19 cellular contexts compared by ENCODE assay signal in genomic region chr2:196295005-196295404, GRCh38.
DNase-seq lines count a peak whose midpoint lies in the region; ATAC-seq, FAIRE-seq and TF ChIP-seq lines count a peak whose summit lies in the region.
"Had no signal": no experiment of that assay in that cellular context is flagged by ENCODE, and none has a peak within 500 bp of the region (broad histone marks: within the 10 kb centered on the region; RNA-seq: fewer than 3 reads in every experiment).

No MANE protein-coding gene starts in this region.

- RAD21 ChIA-PET in GM12878 (lab: Charles Lee; ENCODE audit: unreplicated experiment), result interaction anchor here (1.6 to 2.6 kb wide), 5 partner anchors 18 to 216 kb away, joined by 3 to 21 read pairs (median 8); no protein-coding TSS in a partner anchor

- H2AFZ ChIP-seq in KMS-11 (ENCODE audit: low read depth) (no peak overlapping the region), GM12878 (ENCODE audit: control insufficient read depth, low read depth, low read length) (no peak overlapping the region)

- intact Hi-C loops in GM12878 (cut with micrococcal nuclease; ENCODE audit: unreplicated experiment), result loop anchor here (10.0 kb wide), 1 partner anchor 460 kb away; no protein-coding TSS in a partner anchor
- intact Hi-C loops in adrenal gland (cut with DNase I), result no loop called here

- FAIRE-seq in GM12878 (lab: Jason Lieb, UNC), result no peak

- no peak for DNase-seq in GM12878 (ENCODE audit: low read depth, low spot score)
- DNase-seq in NOMO-1 (lab: John Stamatoyannopoulos, UW; ENCODE audit: unreplicated experiment in 2 of 2), result no peak
- no peak for DNase-seq in adrenal gland
- DNase-seq: activated CD8-positive, alpha-beta T cell treated with anti-CD3 and anti-CD28 coated beads for 36 hours; aorta; C1 segment of cervical spinal cord; KG1; NCI-H1694 treated with DMSO at 0.1 percent for 48 hours; NCI-H510A treated with DMSO at 0.1 percent for 48 hours; stimulated activated CD4-positive, alpha-beta T cell treated with anti-CD3 and anti-CD28 coated beads, Interleukin-2, amount 100 ng/mL, for 48 hours; tibial artery had no signal

- no peak for TF ChIP-seq CTCF in KMS-11 (conservative IDR thresholded peaks at IDR 0.05; ENCODE audit: low read depth, low read length)
- no peak for TF ChIP-seq CTCF in GM12878 (IDR thresholded peaks at IDR 0.05 in 2 of 3, conservative IDR thresholded peaks at IDR 0.05 in 1 of 3; ENCODE audit: control insufficient read depth in 2 of 3, extremely low read depth in 1 of 3, insufficient read depth in 1 of 3, low read depth in 3 of 3, low read length in 3 of 3)
- no peak for TF ChIP-seq CTCF in adrenal gland (IDR thresholded peaks at IDR 0.05)

- SMC1A ChIA-PET in GM12878 (lab: Charles Lee; ENCODE audit: uncharacterized antibody, unreplicated experiment), result interaction anchor here (0.6 to 6.0 kb wide), 10 partner anchors 9 to 218 kb away, joined by 3 to 52 read pairs (median 4); no protein-coding TSS in a partner anchor

- whole genome bisulfite sequencing in GM12878 (ENCODE audit: insufficient coverage, insufficient replicate concordance, low lambda C conversion rate, missing lambda C conversion rate), result 32% methylated on average over 1 of the region's 1 CpG
- 37 to 61% (median 54%) methylated on average over 1 of the region's 1 CpG for whole genome bisulfite sequencing in adrenal gland, 4 donors

- CTCF ChIA-PET in GM12878 (lab: Yijun Ruan, JAX), result interaction anchor here (1.6 to 3.1 kb wide), 5 partner anchors 42 to 217 kb away, joined by 3 to 19 read pairs (median 7); no protein-coding TSS in a partner anchor

- H3K79me2 ChIP-seq in KMS-11 (ENCODE audit: insufficient read depth, low read depth), result no peaks in the 10 kb centered on the region
- H3K79me2 ChIP-seq in GM12878 (ENCODE audit: control insufficient read depth, insufficient read depth, low read length), result no peaks in the 10 kb centered on the region

- TF ChIP-seq EP300 in GM12878 (IDR thresholded peaks at IDR 0.05; ENCODE audit: borderline replicate concordance in 1 of 2, control insufficient read depth in 1 of 2, low read depth in 2 of 2, low read length in 2 of 2), result no peak

- no peak for TF ChIP-seq RAD21 in GM12878 (IDR thresholded peaks at IDR 0.05; ENCODE audit: insufficient read depth, low read depth, low read length)

- in situ Hi-C loops in GM12878 (cut with MboI), result loop anchor here (5.0 kb wide), 1 partner anchor 157 kb away; no protein-coding TSS in a partner anchor

- TF ChIP-seq POLR2A in GM12878 (IDR thresholded peaks at IDR 0.05; ENCODE audit: low read depth, low read length), result no peak
- no peak for TF ChIP-seq POLR2A in adrenal gland (IDR thresholded peaks at IDR 0.05)

- peak; percentile 42 for ATAC-seq in GM18867 (IDR thresholded peaks at IDR 0.05; ENCODE audit: unreplicated experiment)
- peak; percentile 66 for ATAC-seq in GM12878
- ATAC-seq in GM21515 (IDR thresholded peaks at IDR 0.05; ENCODE audit: unreplicated experiment), result no peak
- ATAC-seq: activated CD8-positive, alpha-beta T cell treated with anti-CD3 and anti-CD28 coated beads for 36 hours; sciatic nerve had no signal

- H3K27me3 ChIP-seq in KMS-11 (ENCODE audit: insufficient read depth, low read depth) (no peaks in the 10 kb centered on the region), GM12878 (replicated peaks in 1 of 2; ENCODE audit: control insufficient read depth in 2 of 2, insufficient read depth in 2 of 2, low read length in 1 of 2) (no peaks in the 10 kb centered on the region), skeletal muscle satellite cell (ENCODE audit: control insufficient read depth, insufficient read depth, low read length) (no peaks in the 10 kb centered on the region), adrenal gland (no peaks in the 10 kb centered on the region)
- H3K27me3 ChIP-seq: neutrophil, tibial artery had no signal

- H3K27ac ChIP-seq in KMS-11, result no peak overlapping the region; the same call in 1 of the 2 replicates
- H3K27ac ChIP-seq in GM12878 (ENCODE audit: control insufficient read depth, insufficient read depth), result no peak overlapping the region
- H3K27ac ChIP-seq in adrenal gland, result peak overlapping the region in 1 of 5 donors; percentile 59
- H3K27ac ChIP-seq: HL-60, neutrophil, tibial artery had no signal

- no peak overlapping the region for H3K9ac ChIP-seq in KMS-11
- no peak overlapping the region for H3K9ac ChIP-seq in GM12878 (ENCODE audit: control insufficient read depth, insufficient read depth, low read length)
- H3K9ac ChIP-seq in skeletal muscle satellite cell (ENCODE audit: low read depth, low read length), result peak overlapping the region; percentile 62

- no TSS peak for BruUV-seq in GM12878 (replicated peaks; lab: Mats Ljungman, UMichigan)

- no peaks in the 10 kb centered on the region; the same call in 2 of the 3 replicates for H3K9me3 ChIP-seq in GM12878 (replicated peaks; ENCODE audit: control insufficient read depth, insufficient read depth, low read length)
- H3K9me3 ChIP-seq in skeletal muscle satellite cell (replicated peaks; ENCODE audit: low read length), result no peaks in the 10 kb centered on the region
- peaks cover 0 to 5% (median 0%) of the 10 kb centered on the region in 3 donors for H3K9me3 ChIP-seq in adrenal gland (replicated peaks in 1 of 3)
- H3K9me3 ChIP-seq: neutrophil, tibial artery had no signal

- H4K20me1 ChIP-seq in KMS-11 (ENCODE audit: insufficient read depth), result no peaks in the 10 kb centered on the region
- no peaks in the 10 kb centered on the region for H4K20me1 ChIP-seq in GM12878 (ENCODE audit: control insufficient read depth, insufficient read depth)

- POLR2A ChIA-PET in GM12878 (lab: Charles Lee), result interaction anchor here (0.6 kb wide), 1 partner anchor 157 kb away, joined by 4 read pairs; no protein-coding TSS in a partner anchor

- H3K4me1 ChIP-seq in KMS-11 (ENCODE audit: low read depth, poor library complexity, severe bottlenecking) (peaks cover 71% of the 10 kb centered on the region), GM12878 (ENCODE audit: control insufficient read depth, insufficient read depth, low read length) (peaks cover 16% of the 10 kb centered on the region), skeletal muscle satellite cell (ENCODE audit: control insufficient read depth, insufficient read depth, low read length) (peaks cover 37% of the 10 kb centered on the region), adrenal gland (replicated peaks in 1 of 2) (peaks cover 14 to 20% of the 10 kb centered on the region in 2 donors)

- H3K4me3 ChIP-seq in KMS-11 (IDR thresholded peaks at IDR 0.05; ENCODE audit: insufficient read depth, low read depth, low read length), result no peak overlapping the region
- H3K4me3 ChIP-seq in GM12878, result no peak overlapping the region
- peak overlapping the region; percentile 17 for H3K4me3 ChIP-seq in skeletal muscle satellite cell (ENCODE audit: low read length)
- H3K4me3 ChIP-seq in adrenal gland, result no peak overlapping the region
- H3K4me3 ChIP-seq: coronary artery, tibial artery had no signal

- no peaks in the 10 kb centered on the region for H3K36me3 ChIP-seq in KMS-11 (ENCODE audit: insufficient read depth)
- H3K36me3 ChIP-seq in GM12878 (ENCODE audit: control insufficient read depth in 2 of 2, insufficient read depth in 2 of 2, low read length in 1 of 2), result peaks cover 0 to 15% of the 10 kb centered on the region in 2 experiments; a peak in 3 of 4 replicates
- H3K36me3 ChIP-seq in skeletal muscle satellite cell (ENCODE audit: insufficient read depth, low read length), result no peaks in the 10 kb centered on the region
- H3K36me3 ChIP-seq in adrenal gland (replicated peaks in 1 of 2), result no peaks in the 10 kb centered on the region
- H3K36me3 ChIP-seq: neutrophil, tibial artery had no signal

- H3K4me2 ChIP-seq in KMS-11 (peak overlapping the region; percentile 29; the same call in 1 of the 2 replicates), GM12878 (ENCODE audit: control insufficient read depth, insufficient read depth) (no peak overlapping the region), skeletal muscle satellite cell (ENCODE audit: low read length) (peak overlapping the region; percentile 58)

TF ChIP-seq in GM12878, 131 proteins besides CTCF, POLR2A, EP300 and RAD21 (continues in another document):
- TF ChIP-seq, protein P1, sequence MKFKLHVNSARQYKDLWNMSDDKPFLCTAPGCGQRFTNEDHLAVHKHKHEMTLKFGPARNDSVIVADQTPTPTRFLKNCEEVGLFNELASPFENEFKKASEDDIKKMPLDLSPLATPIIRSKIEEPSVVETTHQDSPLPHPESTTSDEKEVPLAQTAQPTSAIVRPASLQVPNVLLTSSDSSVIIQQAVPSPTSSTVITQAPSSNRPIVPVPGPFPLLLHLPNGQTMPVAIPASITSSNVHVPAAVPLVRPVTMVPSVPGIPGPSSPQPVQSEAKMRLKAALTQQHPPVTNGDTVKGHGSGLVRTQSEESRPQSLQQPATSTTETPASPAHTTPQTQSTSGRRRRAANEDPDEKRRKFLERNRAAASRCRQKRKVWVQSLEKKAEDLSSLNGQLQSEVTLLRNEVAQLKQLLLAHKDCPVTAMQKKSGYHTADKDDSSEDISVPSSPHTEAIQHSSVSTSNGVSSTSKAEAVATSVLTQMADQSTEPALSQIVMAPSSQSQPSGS (IDR thresholded peaks at IDR 0.05; ENCODE audit: low read length), result no peak
- TF ChIP-seq MEF2B (IDR thresholded peaks at IDR 0.05; ENCODE audit: partially characterized antibody, poor library complexity, severe bottlenecking), result no peak
